In genomic region chr12:75130811-75131210, GRCh38 we compare ENCODE assay signal across 22 cellular contexts.
DNase-seq lines count a peak whose midpoint lies in the region; FAIRE-seq and TF ChIP-seq lines count a peak whose summit lies in the region.
"Had no signal": no experiment of that assay in that cellular context is flagged by ENCODE, and none has a peak within 500 bp of the region (broad histone marks: within the 10 kb centered on the region; RNA-seq: fewer than 3 reads in every experiment).

No MANE protein-coding gene starts in this region.

- H2AFZ ChIP-seq in keratinocyte (ENCODE audit: control insufficient read depth, low read length): no peak overlapping the region
- H2AFZ ChIP-seq in mesenchymal stem cell (ENCODE audit: low read depth, low read length): no peak overlapping the region
- H2AFZ ChIP-seq: GM23248 had no signal

- no peak overlapping the region for H3K18ac ChIP-seq in mesenchymal stem cell (ENCODE audit: low read depth in 1 of 2, low read length in 2 of 2)

- no peak overlapping the region for H4K91ac ChIP-seq in mesenchymal stem cell (ENCODE audit: low read length)

- H3K79me1 ChIP-seq in mesenchymal stem cell (replicated peaks; ENCODE audit: low read length, poor library complexity, severe bottlenecking): no peaks in the 10 kb centered on the region

- FAIRE-seq in keratinocyte (lab: Jason Lieb, UNC): no peak
- FAIRE-seq: HTR-8/SVneo had no signal

- dilution Hi-C loops in keratinocyte (cut with MboI; ENCODE audit: extremely low pct_ligation_motif_present, low sequenced_read_pairs): no loop called here

- TF ChIP-seq CTCF in HEK293 (tag by site-specific recombination; IDR thresholded peaks at IDR 0.05) (no peak), keratinocyte (optimal IDR thresholded peaks at IDR 0.05 in 1 of 3, IDR thresholded peaks at IDR 0.05 in 1 of 3, conservative IDR thresholded peaks at IDR 0.05 in 1 of 3; ENCODE audit: extremely low read depth in 1 of 3, insufficient read depth in 2 of 3, low read length in 3 of 3) (no peak)

- H3K36me3 ChIP-seq in HEK293 (ENCODE audit: control insufficient read depth in 2 of 2, insufficient read depth in 1 of 2, low read length in 2 of 2) (no peaks in the 10 kb centered on the region), keratinocyte (ENCODE audit: control insufficient read depth in 2 of 2, extremely low read depth in 1 of 2, insufficient read depth in 2 of 2, low read length in 2 of 2) (no peaks in the 10 kb centered on the region), mesenchymal stem cell (ENCODE audit: control insufficient read depth in 1 of 2, insufficient read depth in 2 of 2, low read depth in 1 of 2, low read length in 2 of 2) (no peaks in the 10 kb centered on the region)
- H3K36me3 ChIP-seq: colonic mucosa had no signal

- whole genome bisulfite sequencing in mesenchymal stem cell: 60% methylated on average over 2 of the region's 3 CpGs

- H2BK5ac ChIP-seq in mesenchymal stem cell (ENCODE audit: low read depth, low read length, poor library complexity, severe bottlenecking): no peak overlapping the region

- no peak overlapping the region for H2BK12ac ChIP-seq in mesenchymal stem cell (ENCODE audit: low read length in 2 of 2)

- POLR2A ChIA-PET in HEK293 (lab: Yijun Ruan, JAX): no interaction called here

- H3K27ac ChIP-seq in HEK293 (ENCODE audit: extremely low read depth, low read depth, low read length) (no peak overlapping the region), keratinocyte (ENCODE audit: control insufficient read depth, insufficient read depth, low read length) (peak overlapping the region; percentile 35), mesenchymal stem cell (ENCODE audit: low read length, poor library complexity, severe bottlenecking) (no peak overlapping the region)
- H3K27ac ChIP-seq: colonic mucosa, GM23248, psoas muscle had no signal

- no peak overlapping the region for H3K14ac ChIP-seq in mesenchymal stem cell (ENCODE audit: low read length in 2 of 2)

- no peaks in the 10 kb centered on the region for H4K20me1 ChIP-seq in keratinocyte (ENCODE audit: control insufficient read depth, extremely low read depth, insufficient read depth, low read length)

- H3K23ac ChIP-seq in mesenchymal stem cell (ENCODE audit: low read length in 2 of 2): no peak overlapping the region

- H3K4me3 ChIP-seq in HEK293 (ENCODE audit: low read depth, low read length): no peak overlapping the region
- no peak overlapping the region for H3K4me3 ChIP-seq in keratinocyte (ENCODE audit: control insufficient read depth in 2 of 3, extremely low read depth in 1 of 3, insufficient read depth in 2 of 3, low read depth in 1 of 3, low read length in 3 of 3)
- no peak overlapping the region for H3K4me3 ChIP-seq in mesenchymal stem cell (ENCODE audit: insufficient read depth in 1 of 2, low read depth in 1 of 2, low read length in 2 of 2)
- H3K4me3 ChIP-seq: colonic mucosa, GM23248, psoas muscle had no signal

- CTCF ChIA-PET in HEK293 (lab: Yijun Ruan, JAX): interaction anchor here (0.7 kb wide), 1 partner anchor 10 kb away, joined by 3 read pairs; no protein-coding TSS in a partner anchor

- H3K4me2 ChIP-seq in keratinocyte (ENCODE audit: control insufficient read depth, extremely low read depth, insufficient read depth, low read depth, low read length) (peak overlapping the region; percentile 9), mesenchymal stem cell (ENCODE audit: low read length, poor library complexity, severe bottlenecking) (no peak overlapping the region)

- H3K9me3 ChIP-seq in HEK293 (ENCODE audit: control insufficient read depth, insufficient read depth, low read depth, low read length): no peaks in the 10 kb centered on the region
- no peaks in the 10 kb centered on the region for H3K9me3 ChIP-seq in keratinocyte (ENCODE audit: control insufficient read depth, low read depth, low read length)
- H3K9me3 ChIP-seq in mesenchymal stem cell (ENCODE audit: control insufficient read depth, low read length): no peaks in the 10 kb centered on the region
- H3K9me3 ChIP-seq: colonic mucosa, psoas muscle had no signal

- no peaks in the 10 kb centered on the region for H3K27me3 ChIP-seq in keratinocyte (ENCODE audit: control insufficient read depth, extremely low read depth, insufficient read depth, low read length)
- no peaks in the 10 kb centered on the region for H3K27me3 ChIP-seq in mesenchymal stem cell (ENCODE audit: control insufficient read depth in 1 of 2, insufficient read depth in 1 of 2, low read length in 2 of 2)
- H3K27me3 ChIP-seq: colonic mucosa had no signal

- H3K9ac ChIP-seq in keratinocyte (ENCODE audit: control insufficient read depth, extremely low read depth, insufficient read depth, low read length) (no peak overlapping the region), mesenchymal stem cell (ENCODE audit: low read length) (no peak overlapping the region)
- H3K9ac ChIP-seq: GM23248 had no signal

- no peak overlapping the region for H2AK5ac ChIP-seq in mesenchymal stem cell (ENCODE audit: low read length, severe bottlenecking)

- DNase-seq in NCI-H524 (lab: John Stamatoyannopoulos, UW) (peak; percentile 74 to 87), amniotic stem cell (lab: John Stamatoyannopoulos, UW) (peak; percentile 31), keratinocyte (ENCODE audit: low read depth, low spot score) (peak; percentile 32), NCI-H187 treated with DMSO at 0.1 percent for 48 hours (lab: John Stamatoyannopoulos, UW) (no peak), germinal center (ENCODE audit: low spot score) (no peak), mesenchymal stem cell (no peak)
- DNase-seq: activated CD4-positive, alpha-beta T cell treated with anti-CD3 and anti-CD28 coated beads for 36 hours; activated gamma-delta T cell treated with Interleukin-2 at 50 U/mL for 16 hours; activated T-cell treated with anti-CD3 and anti-CD28 coated beads, Interleukin-2, amount 50 U/mL, for 1 hour; CD4-positive, CD25-positive, alpha-beta regulatory T cell; colonic mucosa; DMS153; effector memory CD8-positive, alpha-beta T cell; GM23248; KG1; left cardiac atrium; mesendoderm; NCI-H187; NCI-H2227 treated with DMSO at 0.1 percent for 48 hours; psoas muscle had no signal

- H3K4me1 ChIP-seq in HEK293 (ENCODE audit: control insufficient read depth, insufficient read depth, low read length) (no peaks in the 10 kb centered on the region), keratinocyte (ENCODE audit: control insufficient read depth, extremely low read depth, insufficient read depth, low read length) (peaks cover 15% of the 10 kb centered on the region), mesenchymal stem cell (ENCODE audit: control insufficient read depth, insufficient read depth, low read depth, low read length) (no peaks in the 10 kb centered on the region)
- H3K4me1 ChIP-seq: colonic mucosa, psoas muscle had no signal

- no peak overlapping the region for H2BK15ac ChIP-seq in mesenchymal stem cell (ENCODE audit: low read depth, poor library complexity, severe bottlenecking)

- H3K79me2 ChIP-seq in keratinocyte (ENCODE audit: control insufficient read depth, insufficient read depth, low read length): no peaks in the 10 kb centered on the region

- no peak overlapping the region for H2BK120ac ChIP-seq in mesenchymal stem cell (ENCODE audit: low read depth, low read length)

- no peak overlapping the region for H4K8ac ChIP-seq in mesenchymal stem cell (ENCODE audit: low read length)

- H3K9me1 ChIP-seq in keratinocyte (ENCODE audit: control insufficient read depth, extremely low read depth, insufficient read depth, low read length): no peaks in the 10 kb centered on the region

- H3K4ac ChIP-seq in mesenchymal stem cell (ENCODE audit: low read depth in 1 of 2, low read length in 2 of 2): no peak overlapping the region

TF ChIP-seq in HEK293, 187 proteins besides CTCF, POLR2A, EP300 and RAD21:
- TF ChIP-seq OSR2 (tag by site-specific recombination; IDR thresholded peaks at IDR 0.05) (peak; percentile 39; the same call in 1 of the 2 replicates), KLF9 (tag by site-specific recombination; IDR thresholded peaks at IDR 0.05; ENCODE audit: low read depth) (no peak), ZNF510 (tag by site-specific recombination; IDR thresholded peaks at IDR 0.05; ENCODE audit: insufficient replicate concordance) (no peak), ZNF654 (tag by site-specific recombination; IDR thresholded peaks at IDR 0.05; ENCODE audit: low read depth) (no peak), WT1 (tag by site-specific recombination; IDR thresholded peaks at IDR 0.05) (peak; percentile 90), KLF10 (tag by site-specific recombination; IDR thresholded peaks at IDR 0.05) (0 out of 2 replicates have a peak, but pooled peaks have one; percentile 16), HOXD13 (CRISPR knock-in tag; IDR thresholded peaks at IDR 0.05; ENCODE audit: borderline replicate concordance) (no peak), ZNF202 (tag by site-specific recombination; IDR thresholded peaks at IDR 0.05; ENCODE audit: borderline replicate concordance) (no peak)

Comparison
In these comparisons a context has a peak if more than half of its experiments do, and no peak if none do; other contexts are left out.
1. DNase-seq: peak in NCI-H524 (2 of 2), amniotic stem cell (single experiment) and keratinocyte (single experiment); none in NCI-H187 treated with DMSO at 0.1 percent for 48 hours (single experiment), germinal center (single experiment) and mesenchymal stem cell (single experiment).